In the genomic region with DNA sequence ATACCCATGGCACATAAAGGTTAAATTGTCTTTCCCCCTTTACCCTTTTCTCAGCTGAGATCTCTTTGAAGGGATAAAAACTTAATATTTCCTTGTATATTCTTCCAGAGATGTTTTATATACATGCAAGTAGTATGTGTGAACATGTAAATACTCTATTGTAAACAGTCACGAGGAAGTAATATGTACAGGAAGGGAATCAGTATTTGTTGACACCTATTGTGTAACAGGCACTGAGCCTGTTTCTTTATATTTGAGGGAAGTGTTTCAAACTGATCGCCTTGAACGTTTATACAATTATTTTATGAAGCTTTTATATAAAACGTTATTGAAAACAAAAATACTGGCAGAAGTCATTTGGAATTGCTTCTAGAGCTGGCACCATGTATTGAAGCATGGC, we compare ENCODE assay signal across 11 cellular contexts.
"Had no signal": no experiment of that assay in that cellular context is flagged by ENCODE, and none has a peak within 500 bp of the region (broad histone marks: within the 10 kb centered on the region; RNA-seq: fewer than 3 reads in every experiment).

No MANE protein-coding gene starts in this region.

- H3K4me3 ChIP-seq: gastroesophageal sphincter, heart right ventricle, lung, ovary, right lobe of liver, thoracic aorta had no signal

- H3K36me3 ChIP-seq: gastroesophageal sphincter, ovary, right lobe of liver, thoracic aorta had no signal

- DNase-seq: activated naive CD8-positive, alpha-beta T cell treated with anti-CD3 and anti-CD28 coated beads for 36 hours; amygdala; dermis blood vessel endothelial cell; heart right ventricle; left cardiac atrium; ovary; right lobe of liver; stimulated activated CD4-positive, alpha-beta T cell treated with anti-CD3 and anti-CD28 coated beads, Interleukin-1b, Interleukin-23, amount 100 ng/mL, for 48 hours had no signal

- H3K4me1 ChIP-seq: gastroesophageal sphincter had no signal

- H3K9me3 ChIP-seq: ovary, right lobe of liver, thoracic aorta had no signal

- ATAC-seq: gastroesophageal sphincter, heart right ventricle, left cardiac atrium had no signal

- H3K27me3 ChIP-seq: gastroesophageal sphincter, heart right ventricle, ovary, right lobe of liver had no signal

- H3K27ac ChIP-seq: gastroesophageal sphincter, ovary, right lobe of liver, thoracic aorta had no signal
